Comparison of ENCODE assay signal across 7 cellular contexts in the genomic region with DNA sequence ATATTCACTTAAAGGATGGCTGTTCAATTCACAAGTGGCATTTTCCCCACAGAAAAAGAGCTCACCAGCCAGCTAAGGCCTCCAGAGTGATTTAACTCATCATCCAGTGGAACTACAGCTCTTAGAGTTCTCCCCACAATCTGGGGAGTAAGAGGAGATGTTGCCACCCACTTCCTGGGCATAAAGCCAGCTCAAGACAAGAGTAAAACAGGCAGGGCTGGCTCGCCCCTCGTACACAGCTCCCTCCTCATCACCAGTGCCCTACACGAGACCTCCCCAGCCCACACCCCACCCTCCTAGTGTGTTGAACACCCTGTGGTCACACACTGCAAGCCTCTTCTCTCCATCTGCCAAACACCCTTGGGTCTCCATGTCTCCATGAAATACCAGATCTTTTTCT. TPM values are rescaled to one million over a fixed set of nuclear protein-coding genes. Genes with fewer than 3 reads are reported as not detected.
DNase-seq lines count a peak whose midpoint lies in the region; ATAC-seq and TF ChIP-seq lines count a peak whose summit lies in the region.

No MANE protein-coding gene starts in this region.

- no peaks in the 10 kb centered on the region for H3K4me1 ChIP-seq in smooth muscle cell (ENCODE audit: low read depth)

- peaks cover 14% of the 10 kb centered on the region for H3F3A ChIP-seq in smooth muscle cell (ENCODE audit: low read depth)

- no peak overlapping the region for H3K4me2 ChIP-seq in smooth muscle cell

- H4K20me1 ChIP-seq in smooth muscle cell (ENCODE audit: low read depth): no peaks in the 10 kb centered on the region

- H2AFZ ChIP-seq in smooth muscle cell (ENCODE audit: low read depth): no peak overlapping the region

- no peaks in the 10 kb centered on the region for H3K36me3 ChIP-seq in smooth muscle cell (ENCODE audit: low read depth)

- no peak for TF ChIP-seq CTCF in fibroblast of mammary gland (conservative IDR thresholded peaks at IDR 0.05; ENCODE audit: control insufficient read depth, insufficient read depth, low read depth, low read length)
- no peak for TF ChIP-seq CTCF in smooth muscle cell (IDR thresholded peaks at IDR 0.05; ENCODE audit: borderline replicate concordance, insufficient read depth, poor library complexity, severe bottlenecking)

- no peaks in the 10 kb centered on the region for H3K79me2 ChIP-seq in smooth muscle cell (ENCODE audit: low read depth)

- H3K27ac ChIP-seq in smooth muscle cell (ENCODE audit: low read depth): peak overlapping the region; percentile 85

- no peaks in the 10 kb centered on the region for H3K27me3 ChIP-seq in smooth muscle cell (ENCODE audit: low read depth)

- no peak overlapping the region for H3K9ac ChIP-seq in smooth muscle cell (ENCODE audit: low read depth)

- 72% methylated on average over 3 of the region's 3 CpGs for WGBS in smooth muscle cell (ENCODE audit: low lambda C conversion rate)

- peak; percentile 42 for DNase-seq in HCEC 1CT
- peak; percentile 64 for DNase-seq in NCI-H2196 (lab: John Stamatoyannopoulos, UW; ENCODE audit: unreplicated experiment)
- peak; percentile 77 for DNase-seq in fibroblast of mammary gland (ENCODE audit: low read depth)
- no peak for DNase-seq in smooth muscle cell (lab: John Stamatoyannopoulos, UW; ENCODE audit: unreplicated experiment)

- no peaks in the 10 kb centered on the region for H3K9me3 ChIP-seq in smooth muscle cell (replicated peaks; ENCODE audit: low read depth)

- H3K4me3 ChIP-seq in fibroblast of mammary gland (ENCODE audit: control insufficient read depth, low read depth, low read length) (no peak overlapping the region), smooth muscle cell (no peak overlapping the region)

- ATAC-seq in GM18907 (IDR thresholded peaks at IDR 0.05; ENCODE audit: unreplicated experiment): no peak
- ATAC-seq in HG03045 (IDR thresholded peaks at IDR 0.05; ENCODE audit: unreplicated experiment): no peak
- no peak for ATAC-seq in HG03439 (IDR thresholded peaks at IDR 0.05; ENCODE audit: unreplicated experiment)

RNA-seq across cellular contexts. Expression of a gene that starts 47.2 kb away (rescaled TPM):
- total RNA-seq in smooth muscle cell: 0.04 TPM in 1 of 2 replicates, not detected in the other
- polyA plus RNA-seq in smooth muscle cell: not detected in 2 replicates
